In genomic region chr16:85321856-85322271, GRCh38 we compare ENCODE assay signal across 8 cellular contexts.
DNase-seq lines count a peak whose midpoint lies in the region; ATAC-seq and TF ChIP-seq lines count a peak whose summit lies in the region.

No MANE protein-coding gene starts in this region.

- peak overlapping the region; percentile 81 for H2AK9ac ChIP-seq in IMR-90 (replicated peaks; ENCODE audit: low read depth, low read length, poor library complexity)

- CTCF ChIA-PET in IMR-90 (lab: Yijun Ruan, JAX) = interaction anchor here (0.7 to 1.1 kb wide), 2 partner anchors 77 to 111 kb away, joined by 3 to 4 read pairs; no protein-coding TSS in a partner anchor

- H3K4me3 ChIP-seq in IMR-90 (ENCODE audit: insufficient read depth, low read depth, low read length) (no peak overlapping the region), colonic mucosa (no peak overlapping the region), liver (ENCODE audit: low read depth in 1 of 3, low read length in 3 of 3) (peak overlapping the region in 1 of 3 donors; percentile 18), suprapubic skin (no peak overlapping the region)

- peak overlapping the region; percentile 71 for H2AFZ ChIP-seq in IMR-90 (replicated peaks; ENCODE audit: low read length, poor library complexity)

- POLR2A ChIA-PET in IMR-90 (lab: Charles Lee; ENCODE audit: unreplicated experiment) = interaction anchor here (0.6 kb wide), 1 partner anchor 11 kb away, joined by 9 read pairs; no protein-coding TSS in a partner anchor

- TF ChIP-seq CTCF in IMR-90 (conservative IDR thresholded peaks at IDR 0.05; ENCODE audit: low read depth, low read length) = no peak
- no peak for TF ChIP-seq CTCF in colonic mucosa (IDR thresholded peaks at IDR 0.05)
- peak; percentile 3 for TF ChIP-seq CTCF in liver (IDR thresholded peaks at IDR 0.05; ENCODE audit: low read depth, low read length, missing input control)
- no peak for TF ChIP-seq CTCF in suprapubic skin (IDR thresholded peaks at IDR 0.05)

- WGBS in IMR-90 (ENCODE audit: extremely low coverage in 2 of 2, insufficient read length in 1 of 2), 2 experiments = 0% methylated on average over 10 of the region's 12 CpGs; no CpG with 5 or more reads in 1 of the 2 experiments
- WGBS in liver = 12% methylated on average over 12 of the region's 12 CpGs
- WGBS in suprapubic skin = 13% methylated on average over 11 of the region's 12 CpGs

- no peaks in the 10 kb centered on the region for H3K27me3 ChIP-seq in IMR-90 (ENCODE audit: control insufficient read depth, insufficient read depth, low read length)
- H3K27me3 ChIP-seq in colonic mucosa = no peaks in the 10 kb centered on the region
- no peaks in the 10 kb centered on the region for H3K27me3 ChIP-seq in liver (ENCODE audit: control insufficient read depth in 4 of 4, insufficient read depth in 4 of 4, low read length in 3 of 4)
- no peaks in the 10 kb centered on the region for H3K27me3 ChIP-seq in suprapubic skin

- ATAC-seq in IMR-90 (ENCODE audit: low read depth) (peak; percentile 93), HG02623 (IDR thresholded peaks at IDR 0.05; ENCODE audit: unreplicated experiment) (no peak)

- no peaks in the 10 kb centered on the region; the same call in 1 of the 2 replicates for H3K9me3 ChIP-seq in IMR-90 (ENCODE audit: control insufficient read depth, insufficient read depth, low read length)
- no peaks in the 10 kb centered on the region for H3K9me3 ChIP-seq in colonic mucosa
- H3K9me3 ChIP-seq in liver (ENCODE audit: control insufficient read depth in 4 of 4, low read length in 3 of 4) = no peaks in the 10 kb centered on the region
- no peaks in the 10 kb centered on the region for H3K9me3 ChIP-seq in suprapubic skin

- H4K20me1 ChIP-seq in IMR-90 (ENCODE audit: insufficient read depth, low read length) = peaks cover 91% of the 10 kb centered on the region

- H3K4me2 ChIP-seq in IMR-90 (ENCODE audit: low read depth, low read length) = peak overlapping the region; percentile 16

- H3K9ac ChIP-seq in IMR-90 (ENCODE audit: low read depth, low read length) (no peak overlapping the region), colonic mucosa (ENCODE audit: low read depth in 2 of 2, low read length in 2 of 2) (peak overlapping the region; percentile 25 to 71), liver (ENCODE audit: low read depth in 1 of 2, low read length in 2 of 2) (no peak overlapping the region)

- H2BK15ac ChIP-seq in IMR-90 (ENCODE audit: low read depth, low read length) = no peak overlapping the region

- H3K18ac ChIP-seq in IMR-90 (ENCODE audit: low read depth, low read length) = no peak overlapping the region

- no peak overlapping the region for H3K14ac ChIP-seq in IMR-90 (replicated peaks; ENCODE audit: low read depth, low read length)

- H2BK5ac ChIP-seq in IMR-90 (ENCODE audit: low read depth, low read length, poor library complexity, severe bottlenecking) = no peak overlapping the region

- H3K36me3 ChIP-seq in IMR-90 (ENCODE audit: control insufficient read depth, insufficient read depth, low read length) (no peaks in the 10 kb centered on the region), colonic mucosa (no peaks in the 10 kb centered on the region), liver (ENCODE audit: control insufficient read depth in 4 of 4, insufficient read depth in 3 of 4, low read depth in 1 of 4, low read length in 3 of 4) (no peaks in the 10 kb centered on the region), suprapubic skin (no peaks in the 10 kb centered on the region)

- H3K4ac ChIP-seq in IMR-90 (ENCODE audit: low read depth, low read length) = 0 out of 2 replicates have a peak overlapping the region, but pooled peaks have one; percentile 15

- H3K9me1 ChIP-seq in IMR-90 (ENCODE audit: insufficient read depth, low read length) = no peaks in the 10 kb centered on the region; the same call in 1 of the 2 replicates

- H3K23ac ChIP-seq in IMR-90 (ENCODE audit: low read depth, low read length) = no peak overlapping the region; the same call in 1 of the 2 replicates

- peak; percentile 10; the same call in 1 of the 2 replicates for TF ChIP-seq RAD21 in IMR-90 (IDR thresholded peaks at IDR 0.05; ENCODE audit: low read length)
- TF ChIP-seq RAD21 in liver (IDR thresholded peaks at IDR 0.05) = peak; percentile 36 to 57

- H2AK5ac ChIP-seq in IMR-90 (ENCODE audit: low read depth, low read length) = no peak overlapping the region

- H3K79me1 ChIP-seq in IMR-90 (ENCODE audit: low read depth in 1 of 2, low read length in 2 of 2) = peaks cover 25 to 71% of the 10 kb centered on the region in 2 experiments

- H3K4me1 ChIP-seq in IMR-90 (ENCODE audit: control insufficient read depth, insufficient read depth, low read length) (peaks cover 17% of the 10 kb centered on the region), colonic mucosa (no peaks in the 10 kb centered on the region), liver (ENCODE audit: control insufficient read depth in 4 of 4, insufficient read depth in 4 of 4, low read length in 3 of 4) (peaks cover 6 to 23% (median 13%) of the 10 kb centered on the region in 4 donors), suprapubic skin (peaks cover 39% of the 10 kb centered on the region)

- no peak overlapping the region for H4K5ac ChIP-seq in IMR-90 (ENCODE audit: low read depth, low read length)

- TF ChIP-seq POLR2A in IMR-90 (IDR thresholded peaks at IDR 0.05; ENCODE audit: low read depth, low read length) (no peak), suprapubic skin (IDR thresholded peaks at IDR 0.05) (no peak)

- H3K56ac ChIP-seq in IMR-90 (ENCODE audit: extremely low read depth, insufficient read depth, low read length) = no peak overlapping the region

- H4K8ac ChIP-seq in IMR-90 (ENCODE audit: low read depth in 2 of 2, low read length in 2 of 2) = no peak overlapping the region; a peak in 1 of 4 replicates

- DNase-seq in IMR-90 (peak; percentile 89), colonic mucosa (peak; percentile 84), suprapubic skin (ENCODE audit: low spot score in 2 of 2) (peak; percentile 93 to 97), HPDE6-E6E7 (ENCODE audit: extremely low spot score) (no peak), germinal center (ENCODE audit: low spot score) (no peak), NOMO-1 treated with dmso at 0.1 percent for 144 hours (lab: John Stamatoyannopoulos, UW; ENCODE audit: unreplicated experiment) (no peak)

- BruUV-seq in IMR-90 (replicated peaks; lab: Mats Ljungman, UMichigan) = no TSS peak

- H2BK20ac ChIP-seq in IMR-90 (ENCODE audit: low read depth, low read length) = no peak overlapping the region

- H3K27ac ChIP-seq in IMR-90 (ENCODE audit: insufficient read depth, low read length) = peak overlapping the region; percentile 0; the same call in 1 of the 2 replicates
- peak overlapping the region; percentile 19 for H3K27ac ChIP-seq in colonic mucosa
- peak overlapping the region; percentile 33 to 53 for H3K27ac ChIP-seq in liver (ENCODE audit: low read depth in 1 of 2, low read length in 2 of 2)
- H3K27ac ChIP-seq in suprapubic skin = peak overlapping the region; percentile 70

- H4K91ac ChIP-seq in IMR-90 (ENCODE audit: insufficient read depth, low read depth, low read length) = no peak overlapping the region

- no peak overlapping the region for H2BK120ac ChIP-seq in IMR-90 (ENCODE audit: low read depth, low read length)

- TF ChIP-seq EP300 in suprapubic skin (IDR thresholded peaks at IDR 0.05) = no peak

- intact Hi-C loops in IMR-90 (cut with micrococcal nuclease) = no loop called here
- intact Hi-C loops in colonic mucosa (cut with DNase I) = no loop called here

- in situ Hi-C loops in IMR-90 (cut with MboI; ENCODE audit: low sequenced_read_pairs) = no loop called here

- dilution Hi-C loops in IMR-90 (cut with HindIII; ENCODE audit: low sequenced_read_pairs, unreplicated experiment) = no loop called here

TF ChIP-seq in IMR-90, 13 proteins besides CTCF, POLR2A, EP300 and RAD21:
- no peak for TF ChIP-seq CEBPB (IDR thresholded peaks at IDR 0.05; ENCODE audit: low read depth, low read length)
- no peak for TF ChIP-seq SMC3 (IDR thresholded peaks at IDR 0.05; ENCODE audit: low read depth, low read length)
- TF ChIP-seq USF2 (IDR thresholded peaks at IDR 0.05; ENCODE audit: low read depth, low read length) = peak; percentile 47; the same call in 1 of the 2 replicates
- no peak for TF ChIP-seq BHLHE40 (IDR thresholded peaks at IDR 0.05; ENCODE audit: low read depth, low read length)

TF ChIP-seq in liver, 16 proteins besides CTCF, POLR2A, EP300 and RAD21 (continues in another document):
- TF ChIP-seq TAF1 (conservative IDR thresholded peaks at IDR 0.05) = no peak
- peak; percentile 79 for TF ChIP-seq YY1 (IDR thresholded peaks at IDR 0.05)
- TF ChIP-seq JUND (IDR thresholded peaks at IDR 0.05) = peak; percentile 57 to 76
- TF ChIP-seq NR2F2 (IDR thresholded peaks at IDR 0.05) = peak; percentile 95
- TF ChIP-seq REST (IDR thresholded peaks at IDR 0.05) = peak; percentile 40
- peak; percentile 92 to 95 for TF ChIP-seq RXRA (IDR thresholded peaks at IDR 0.05)
- peak in 1 of 2 donors; percentile 77 for TF ChIP-seq EGR1 (IDR thresholded peaks at IDR 0.05; ENCODE audit: low read depth in 2 of 2)
- no peak for TF ChIP-seq MAX (IDR thresholded peaks at IDR 0.05)
- TF ChIP-seq SP1 (IDR thresholded peaks at IDR 0.05) = peak; percentile 92

Comparison
In these comparisons a context has a peak if more than half of its experiments do, and no peak if none do; other contexts are left out.
1. DNase-seq: peak in IMR-90 (single experiment), colonic mucosa (single experiment) and suprapubic skin (2 of 2); none in HPDE6-E6E7 (single experiment), germinal center (single experiment) and NOMO-1 treated with dmso at 0.1 percent for 144 hours (single experiment).
2. H3K27ac ChIP-seq: peak in every context shown above with its lines; median percentile 70 in suprapubic skin; 43 in liver; 19 in colonic mucosa; 0 in IMR-90.
3. H3K9ac ChIP-seq: peak in colonic mucosa (2 of 2); none in IMR-90 (single experiment) and liver (0 of 2).